In genomic region chr12:39672976-39673375, GRCh38 we compare ENCODE assay signal across 23 cellular contexts. TPM values are rescaled to one million over a fixed set of nuclear protein-coding genes. Genes with fewer than 3 reads are reported as not detected.
"Had no signal": no experiment of that assay in that cellular context is flagged by ENCODE, and none has a peak within 500 bp of the region (broad histone marks: within the 10 kb centered on the region; RNA-seq: fewer than 3 reads in every experiment).

No MANE protein-coding gene starts in this region.

- H3K4me3 ChIP-seq: heart right ventricle, right lobe of liver, skin epidermis, thyroid gland, upper lobe of right lung had no signal

- H3K4me3 Mint-ChIP-seq: brain; natural killer cell; stimulated activated naive CD8-positive, alpha-beta T cell treated with anti-CD3 and anti-CD28 coated beads, Interleukin-15, Interleukin-2, amounts not matched to agents 100 ng/mL and 50 ng/mL, for 24 hours; T-helper 2 cell treated with Interferon-gamma antibody and Interleukin-4, amounts not matched to agents 5 μg/mL and 100 μg/mL, for 36 hours had no signal

- H3K27me3 Mint-ChIP-seq: brain; stimulated activated naive CD8-positive, alpha-beta T cell treated with anti-CD3 and anti-CD28 coated beads, Interleukin-15, Interleukin-2, amounts not matched to agents 100 ng/mL and 50 ng/mL, for 24 hours had no signal

- ATAC-seq: heart right ventricle, left cardiac atrium, natural killer cell had no signal

- H3K27ac ChIP-seq: heart right ventricle, right lobe of liver, skin epidermis, thyroid gland, upper lobe of right lung had no signal

- H3K27ac Mint-ChIP-seq: brain; natural killer cell; stimulated activated naive CD8-positive, alpha-beta T cell treated with anti-CD3 and anti-CD28 coated beads, Interleukin-15, Interleukin-2, amounts not matched to agents 100 ng/mL and 50 ng/mL, for 24 hours; T-helper 2 cell treated with Interferon-gamma antibody and Interleukin-4, amounts not matched to agents 5 μg/mL and 100 μg/mL, for 36 hours had no signal

- H3K36me3 Mint-ChIP-seq: brain had no signal

- H3K27me3 ChIP-seq: heart right ventricle, right lobe of liver, thyroid gland, upper lobe of right lung had no signal

- H3K4me1 Mint-ChIP-seq: brain, natural killer cell had no signal

- H3K36me3 ChIP-seq: heart right ventricle, right lobe of liver, thyroid gland, upper lobe of right lung had no signal

- DNase-seq: activated CD4-positive, alpha-beta T cell treated with anti-CD3 and anti-CD28 coated beads for 1 hour; activated CD4-positive, alpha-beta T cell treated with anti-CD3 and anti-CD28 coated beads, Interleukin-2, amount 50 U/mL, for 4 hours; activated effector memory CD4-positive, alpha-beta T cell treated with anti-CD3 and anti-CD28 coated beads, Interleukin-2, amount 50 U/mL, for 16 hours; activated naive CD4-positive, alpha-beta T cell treated with anti-CD3 and anti-CD28 coated beads, Interleukin-2, amount 50 U/mL, for 16 hours; activated T-cell treated with anti-CD3 and anti-CD28 coated beads for 4 hours; aorta; foreskin fibroblast; heart right ventricle; islet precursor cell; left cardiac atrium; midbrain; natural killer cell; occipital lobe; right lobe of liver; stimulated activated CD4-positive, alpha-beta T cell treated with anti-CD3 and anti-CD28 coated beads, Interleukin-1b, Interleukin-23, amount 100 ng/mL, for 48 hours; substantia nigra; thyroid gland; upper lobe of right lung had no signal

- H3K9me3 ChIP-seq: right lobe of liver, thyroid gland, upper lobe of right lung had no signal

- H3K4me1 ChIP-seq: heart right ventricle, right lobe of liver, thyroid gland, upper lobe of right lung had no signal

RNA-seq across cellular contexts. Expression of gene ABCD2, which starts 53.4 kb away (rescaled TPM):
- total RNA-seq: epithelial cell of proximal tubule had no signal
